In genomic region chr4:169437299-169438047, GRCh38 we compare ENCODE assay signal across 12 cellular contexts.
DNase-seq lines count a peak whose midpoint lies in the region; ATAC-seq and TF ChIP-seq lines count a peak whose summit lies in the region.
"Had no signal": no experiment of that assay in that cellular context is flagged by ENCODE, and none has a peak within 500 bp of the region (broad histone marks: within the 10 kb centered on the region; RNA-seq: fewer than 3 reads in every experiment).

No MANE protein-coding gene starts in this region.

- no peak overlapping the region for H2AFZ ChIP-seq in GM23248
- H2AFZ ChIP-seq: parathyroid adenoma had no signal

- WGBS in GM23248 (ENCODE audit: low coverage in 1 of 2, low lambda C conversion rate in 2 of 2, missing lambda C conversion rate in 2 of 2), 2 experiments: 91 to 92% methylated on average over 7 of the region's 7 CpGs
- 86 to 87% methylated on average over 7 of the region's 7 CpGs for WGBS in heart right ventricle, 2 donors

- H3K9me3 ChIP-seq in GM23248 (ENCODE audit: low read depth) (no peaks in the 10 kb centered on the region), SJCRH30 (replicated peaks) (no peaks in the 10 kb centered on the region), heart right ventricle (peaks cover 0 to under 1% (median 0%) of the 10 kb centered on the region in 11 donors)
- H3K9me3 ChIP-seq: upper lobe of left lung had no signal

- H3K4me1 ChIP-seq in GM23248 (ENCODE audit: insufficient read depth) (no peaks in the 10 kb centered on the region), SJCRH30 (no peaks in the 10 kb centered on the region), heart right ventricle (peaks cover 0 to 40% (median 12%) of the 10 kb centered on the region in 9 donors)
- H3K4me1 ChIP-seq: parathyroid adenoma had no signal

- no peaks in the 10 kb centered on the region for H4K20me1 ChIP-seq in GM23248 (ENCODE audit: insufficient read depth)
- H4K20me1 ChIP-seq: BLaER1 treated with 17β-estradiol and CSF1 and Interleukin-3, amounts not matched to agents 10 nM and 100 nM had no signal

- ATAC-seq in GM18502 (IDR thresholded peaks at IDR 0.05; ENCODE audit: poor library complexity, unreplicated experiment) (peak; percentile 93), GM19463 (IDR thresholded peaks at IDR 0.05; ENCODE audit: unreplicated experiment) (peak; percentile 84), HG02943 (IDR thresholded peaks at IDR 0.05; ENCODE audit: low read depth, unreplicated experiment) (peak; percentile 89), heart right ventricle (no peak)

- H3K27ac ChIP-seq in GM23248: no peak overlapping the region
- H3K27ac ChIP-seq in SJCRH30: no peak overlapping the region
- no peak overlapping the region for H3K27ac ChIP-seq in heart right ventricle
- H3K27ac ChIP-seq: BLaER1 treated with 17β-estradiol and CSF1 and Interleukin-3, amounts not matched to agents 10 nM and 100 nM; parathyroid adenoma; upper lobe of left lung had no signal

- H3K36me3 ChIP-seq in GM23248 (ENCODE audit: low read depth) (no peaks in the 10 kb centered on the region), SJCRH30 (no peaks in the 10 kb centered on the region), heart right ventricle (peaks cover 0 to 11% (median 0%) of the 10 kb centered on the region in 9 donors)

- no peak overlapping the region for H3K4me3 ChIP-seq in GM23248
- no peak overlapping the region for H3K4me3 ChIP-seq in SJCRH30
- H3K4me3 ChIP-seq in heart right ventricle: no peak overlapping the region
- H3K4me3 ChIP-seq: BLaER1 treated with 17β-estradiol and CSF1 and Interleukin-3, amounts not matched to agents 10 nM and 100 nM; upper lobe of left lung had no signal

- no peak overlapping the region for H3K9ac ChIP-seq in GM23248
- H3K9ac ChIP-seq: BLaER1 treated with 17β-estradiol and CSF1 and Interleukin-3, amounts not matched to agents 10 nM and 100 nM; parathyroid adenoma had no signal

- no peaks in the 10 kb centered on the region for H3K79me2 ChIP-seq in GM23248 (ENCODE audit: insufficient read depth)

- in situ Hi-C loops in GM23248 (cut with MboI): no loop called here

- no peaks in the 10 kb centered on the region for H3K9me2 ChIP-seq in GM23248 (ENCODE audit: insufficient read depth)

- H3K4me2 ChIP-seq in GM23248 (ENCODE audit: unreplicated experiment): no peak overlapping the region
- H3K4me2 ChIP-seq: BLaER1 treated with 17β-estradiol and CSF1 and Interleukin-3, amounts not matched to agents 10 nM and 100 nM had no signal

- no peak for TF ChIP-seq CTCF in heart right ventricle (IDR thresholded peaks at IDR 0.05)

- no peaks in the 10 kb centered on the region for H3K27me3 ChIP-seq in GM23248 (replicated peaks; ENCODE audit: insufficient read depth)
- H3K27me3 ChIP-seq in SJCRH30: no peaks in the 10 kb centered on the region
- no peaks in the 10 kb centered on the region for H3K27me3 ChIP-seq in heart right ventricle
- H3K27me3 ChIP-seq: BLaER1 treated with 17β-estradiol and CSF1 and Interleukin-3, amounts not matched to agents 10 nM and 100 nM; upper lobe of left lung had no signal

- intact Hi-C loops in heart right ventricle (cut with DNase I): no loop called here

- H3F3A ChIP-seq in GM23248 (ENCODE audit: insufficient read depth): no peaks in the 10 kb centered on the region

- DNase-seq in NCI-H526 (lab: John Stamatoyannopoulos, UW) (peak; percentile 40 to 73), GM23248 (no peak), SJCRH30 (no peak), heart right ventricle (no peak)
- no peak for DNase-seq in stimulated activated CD4-positive, alpha-beta T cell treated with anti-CD3 and anti-CD28 coated beads, Interleukin-2, amount 100 ng/mL, for 24 hours
- DNase-seq: NCI-H446, upper lobe of left lung had no signal

Comparison
In these comparisons a context has a peak if more than half of its experiments do, and no peak if none do; other contexts are left out.
1. ATAC-seq: peak in GM18502 (single experiment), GM19463 (single experiment) and HG02943 (single experiment); none in heart right ventricle (0 of 8).
2. DNase-seq: peak in NCI-H526 (2 of 2); none in GM23248 (single experiment), SJCRH30 (0 of 2), heart right ventricle (0 of 2) and stimulated activated CD4-positive, alpha-beta T cell treated with anti-CD3 and anti-CD28 coated beads, Interleukin-2, amount 100 ng/mL, for 24 hours (0 of 2).